29 cellular contexts compared by ENCODE assay signal in genomic region chrX:118660085-118660484, GRCh38.
DNase-seq lines count a peak whose midpoint lies in the region; ATAC-seq, FAIRE-seq and TF ChIP-seq lines count a peak whose summit lies in the region.
"Had no signal": no experiment of that assay in that cellular context is flagged by ENCODE, and none has a peak within 500 bp of the region (broad histone marks: within the 10 kb centered on the region; RNA-seq: fewer than 3 reads in every experiment).

No MANE protein-coding gene starts in this region.

- H3K4me3 Mint-ChIP-seq in CD8-positive, alpha-beta memory T cell = no peak overlapping the region
- H3K4me3 Mint-ChIP-seq: CD8-positive, alpha-beta T cell had no signal

- H3K18ac ChIP-seq in mesenchymal stem cell (ENCODE audit: low read depth in 1 of 2, low read length in 2 of 2) = no peak overlapping the region

- peaks cover 0 to 70% (median 11%) of the 10 kb centered on the region in 3 donors for H3K36me3 Mint-ChIP-seq in CD8-positive, alpha-beta memory T cell

- no peak overlapping the region for H2BK5ac ChIP-seq in mesenchymal stem cell (ENCODE audit: low read depth, low read length, poor library complexity, severe bottlenecking)

- CTCF ChIA-PET in A549 (lab: Yijun Ruan, JAX) = interaction anchor here (0.6 kb wide), 1 partner anchor 150 kb away, joined by 3 read pairs; no protein-coding TSS in a partner anchor
- CTCF ChIA-PET in HEK293 (lab: Yijun Ruan, JAX) = interaction anchor here (0.6 to 1.2 kb wide), 2 partner anchors 58 to 188 kb away, joined by 3 read pairs; no protein-coding TSS in a partner anchor
- CTCF ChIA-PET in K562 (lab: Yijun Ruan, JAX; ENCODE audit: low intra/inter-chr PET ratio) = no interaction called here
- CTCF ChIA-PET in CD8-positive, alpha-beta memory T cell (lab: Charles Lee) = no interaction called here

- no peak overlapping the region for H2BK120ac ChIP-seq in mesenchymal stem cell (ENCODE audit: low read depth, low read length)

- H3K27ac ChIP-seq in A549 (no peak overlapping the region), HEK293 (ENCODE audit: extremely low read depth, low read depth, low read length) (no peak overlapping the region), K562 (ENCODE audit: extremely low read depth, low read depth, low read length) (no peak overlapping the region), mesenchymal stem cell (ENCODE audit: low read length, poor library complexity, severe bottlenecking) (no peak overlapping the region)
- no peak overlapping the region for H3K27ac ChIP-seq in CD8-positive, alpha-beta memory T cell (ENCODE audit: low read depth, low read length)
- H3K27ac ChIP-seq: BLaER1 treated with 17β-estradiol and CSF1 and Interleukin-3, amounts not matched to agents 10 nM and 100 nM; RWPE1; SK-N-MC had no signal

- POLR2A ChIA-PET in A549 (lab: Yijun Ruan, JAX) = no interaction called here
- POLR2A ChIA-PET in HEK293 (lab: Yijun Ruan, JAX) = no interaction called here
- POLR2A ChIA-PET in K562 (lab: Yijun Ruan, JAX) = interaction anchor here (1.3 kb wide), 1 partner anchor 13 kb away, joined by 5 read pairs; no protein-coding TSS in a partner anchor
- POLR2A ChIA-PET in CD8-positive, alpha-beta memory T cell (lab: Charles Lee) = no interaction called here

- H3K4ac ChIP-seq in mesenchymal stem cell (ENCODE audit: low read depth in 1 of 2, low read length in 2 of 2) = no peak overlapping the region

- TF ChIP-seq POLR2A in A549 (IDR thresholded peaks at IDR 0.05; ENCODE audit: low read length) (no peak), K562 (conservative IDR thresholded peaks at IDR 0.05) (no peak)

- DNase-seq in A549 (ENCODE audit: low read depth in 1 of 2, low spot score in 1 of 2) = no peak
- DNase-seq in K562 (ENCODE audit: extremely low read depth in 1 of 4, low spot score in 3 of 4) = no peak
- DNase-seq in mesenchymal stem cell = peak; percentile 56
- DNase-seq in hepatic stellate cell (ENCODE audit: low spot score) = no peak
- DNase-seq in CD1c-positive myeloid dendritic cell (ENCODE audit: extremely low spot score) = no peak
- DNase-seq in CD8-positive, alpha-beta memory T cell = no peak
- DNase-seq: Calu3; CD8-positive, alpha-beta T cell; DMS79 treated with DMSO at 0.1 percent for 48 hours; GF-D8; KBM-7; MV-4-11; NCI-H1105; NCI-H1436 treated with DMSO at 0.1 percent for 48 hours; NCI-H187 treated with DMSO at 0.1 percent for 48 hours; NCI-H2171 treated with DMSO at 0.1 percent for 48 hours; NCI-H345; NCI-H510A treated with DMSO at 0.1 percent for 48 hours; NCI-H748 treated with DMSO at 0.1 percent for 48 hours; NK-92 treated with Interleukin-12 subunit alpha and Interleukin-12 subunit beta, amount 100 ng/mL, for 24 hours; SHP77 treated with DMSO at 0.1 percent for 48 hours had no signal

- 90% methylated on average over 2 of the region's 2 CpGs for WGBS in A549 (ENCODE audit: missing lambda C conversion rate)
- WGBS in K562 (ENCODE audit: insufficient coverage, low coverage, missing lambda C conversion rate) = 74% methylated on average over 2 of the region's 2 CpGs
- WGBS in mesenchymal stem cell = no CpG with 5 or more reads among the region's 2 CpGs

- H3K4me2 ChIP-seq in A549 (no peak overlapping the region), K562 (ENCODE audit: insufficient read depth, low read length) (no peak overlapping the region), mesenchymal stem cell (ENCODE audit: low read length, poor library complexity, severe bottlenecking) (no peak overlapping the region)

- H3K4me1 ChIP-seq in A549 (peaks cover 24% of the 10 kb centered on the region; the same call in 2 of the 3 replicates), HEK293 (ENCODE audit: control insufficient read depth, insufficient read depth, low read length) (0 out of 2 replicates have a peak, but pooled peaks cover 3% of the 10 kb centered on the region), K562 (replicated peaks in 1 of 2; ENCODE audit: control insufficient read depth in 2 of 2, insufficient read depth in 2 of 2, low read length in 2 of 2) (no peaks in the 10 kb centered on the region), mesenchymal stem cell (ENCODE audit: control insufficient read depth, insufficient read depth, low read depth, low read length) (no peaks in the 10 kb centered on the region)
- no peaks in the 10 kb centered on the region for H3K4me1 ChIP-seq in CD8-positive, alpha-beta memory T cell (ENCODE audit: insufficient read depth, low read length)

- H2BK15ac ChIP-seq in mesenchymal stem cell (ENCODE audit: low read depth, poor library complexity, severe bottlenecking) = no peak overlapping the region

- in situ Hi-C loops in K562 (cut with MboI) = no loop called here

- H3K9ac ChIP-seq in K562 (ENCODE audit: insufficient read depth in 1 of 2, low read depth in 2 of 2, low read length in 2 of 2) (no peak overlapping the region), mesenchymal stem cell (ENCODE audit: low read length) (no peak overlapping the region)
- H3K9ac ChIP-seq: BLaER1 treated with 17β-estradiol and CSF1 and Interleukin-3, amounts not matched to agents 10 nM and 100 nM had no signal

- H3K9me3 ChIP-seq in A549 (no peaks in the 10 kb centered on the region), HEK293 (ENCODE audit: control insufficient read depth, insufficient read depth, low read depth, low read length) (no peaks in the 10 kb centered on the region), K562 (replicated peaks; ENCODE audit: control insufficient read depth, insufficient read depth, low read depth, low read length) (no peaks in the 10 kb centered on the region), mesenchymal stem cell (ENCODE audit: control insufficient read depth, low read length) (no peaks in the 10 kb centered on the region)
- no peaks in the 10 kb centered on the region for H3K9me3 ChIP-seq in CD8-positive, alpha-beta memory T cell (ENCODE audit: low read length)

- no peaks in the 10 kb centered on the region for H3K4me1 Mint-ChIP-seq in CD8-positive, alpha-beta memory T cell

- no peaks in the 10 kb centered on the region for H3K27me3 Mint-ChIP-seq in CD8-positive, alpha-beta memory T cell

- TF ChIP-seq RAD21 in A549 (conservative IDR thresholded peaks at IDR 0.05 in 1 of 2, IDR thresholded peaks at IDR 0.05 in 1 of 2) (no peak), K562 (CRISPR knock-in tag; conservative IDR thresholded peaks at IDR 0.05 in 1 of 2, IDR thresholded peaks at IDR 0.05 in 1 of 2) (no peak)

- no peaks in the 10 kb centered on the region for H4K20me1 ChIP-seq in K562 (replicated peaks; ENCODE audit: control insufficient read depth, insufficient read depth, low read length)
- H4K20me1 ChIP-seq: BLaER1 treated with 17β-estradiol and CSF1 and Interleukin-3, amounts not matched to agents 10 nM and 100 nM had no signal

- no peaks in the 10 kb centered on the region for H3K79me1 ChIP-seq in mesenchymal stem cell (replicated peaks; ENCODE audit: low read length, poor library complexity, severe bottlenecking)

- H3K36me3 ChIP-seq in HEK293 (ENCODE audit: control insufficient read depth in 2 of 2, insufficient read depth in 1 of 2, low read length in 2 of 2) (peaks cover 0 to 3% of the 10 kb centered on the region in 2 experiments; a peak in 2 of 3 replicates), K562 (ENCODE audit: control insufficient read depth, insufficient read depth, low read length) (peaks cover 78% of the 10 kb centered on the region), mesenchymal stem cell (ENCODE audit: control insufficient read depth in 1 of 2, insufficient read depth in 2 of 2, low read depth in 1 of 2, low read length in 2 of 2) (peaks cover 0 to 37% of the 10 kb centered on the region in 2 experiments)
- H3K36me3 ChIP-seq in CD8-positive, alpha-beta memory T cell (ENCODE audit: insufficient read depth, low read length) = peaks cover 17% of the 10 kb centered on the region

- TF ChIP-seq EP300 in A549 (IDR thresholded peaks at IDR 0.05) = no peak
- no peak for TF ChIP-seq EP300 in K562 (IDR thresholded peaks at IDR 0.05; ENCODE audit: low read length)

- H2BK12ac ChIP-seq in mesenchymal stem cell (ENCODE audit: low read length in 2 of 2) = no peak overlapping the region

- BruUV-seq in K562 (replicated peaks; lab: Mats Ljungman, UMichigan) = no TSS peak

- peak overlapping the region in 1 of 8 donors; percentile 26 for H3K27ac Mint-ChIP-seq in CD8-positive, alpha-beta memory T cell

- TF ChIP-seq CTCF in A549 (IDR thresholded peaks at IDR 0.05) (no peak), HEK293 (tag by site-specific recombination; IDR thresholded peaks at IDR 0.05) (no peak), K562 (IDR thresholded peaks at IDR 0.05 in 2 of 3, conservative IDR thresholded peaks at IDR 0.05 in 1 of 3; ENCODE audit: insufficient read depth in 2 of 3, low read depth in 1 of 3, low read length in 3 of 3) (no peak)

- H3K27me3 ChIP-seq in K562 (ENCODE audit: control insufficient read depth in 2 of 2, insufficient read depth in 2 of 2, low read length in 2 of 2) = no peaks in the 10 kb centered on the region
- H3K27me3 ChIP-seq in mesenchymal stem cell (ENCODE audit: control insufficient read depth in 1 of 2, insufficient read depth in 1 of 2, low read length in 2 of 2) = no peaks in the 10 kb centered on the region
- H3K27me3 ChIP-seq in CD8-positive, alpha-beta memory T cell (ENCODE audit: insufficient read depth, low read length, poor library complexity, severe bottlenecking) = no peaks in the 10 kb centered on the region
- H3K27me3 ChIP-seq: BLaER1 treated with 17β-estradiol and CSF1 and Interleukin-3, amounts not matched to agents 10 nM and 100 nM had no signal

- H4K91ac ChIP-seq in mesenchymal stem cell (ENCODE audit: low read length) = no peak overlapping the region

- no peak overlapping the region for H2AK5ac ChIP-seq in mesenchymal stem cell (ENCODE audit: low read length, severe bottlenecking)

- H3K79me2 ChIP-seq in K562 (ENCODE audit: control insufficient read depth, insufficient read depth, low read length) = no peaks in the 10 kb centered on the region

- H4K8ac ChIP-seq in mesenchymal stem cell (ENCODE audit: low read length) = no peak overlapping the region

- H3K9me3 Mint-ChIP-seq in CD8-positive, alpha-beta memory T cell = no peaks in the 10 kb centered on the region
- H3K9me3 Mint-ChIP-seq: CD8-positive, alpha-beta T cell had no signal

- intact Hi-C loops in K562 (cut with micrococcal nuclease) = no loop called here

- H3K4me3 ChIP-seq in A549 = no peak overlapping the region
- no peak overlapping the region for H3K4me3 ChIP-seq in HEK293 (ENCODE audit: low read depth, low read length)
- no peak overlapping the region for H3K4me3 ChIP-seq in K562
- no peak overlapping the region for H3K4me3 ChIP-seq in mesenchymal stem cell (ENCODE audit: insufficient read depth in 1 of 2, low read depth in 1 of 2, low read length in 2 of 2)
- no peak overlapping the region for H3K4me3 ChIP-seq in CD8-positive, alpha-beta memory T cell (ENCODE audit: low read length)
- H3K4me3 ChIP-seq: BLaER1 treated with 17β-estradiol and CSF1 and Interleukin-3, amounts not matched to agents 10 nM and 100 nM; SK-N-MC had no signal

- H2AFZ ChIP-seq in K562 (ENCODE audit: low read depth, low read length) = no peak overlapping the region
- no peak overlapping the region for H2AFZ ChIP-seq in mesenchymal stem cell (ENCODE audit: low read depth, low read length)

- H3K9me1 ChIP-seq in K562 (ENCODE audit: control insufficient read depth, insufficient read depth, low read length) = no peaks in the 10 kb centered on the region

- ATAC-seq in A549 (no peak), K562 (no peak), GM18498 (IDR thresholded peaks at IDR 0.05; ENCODE audit: unreplicated experiment) (no peak)
- ATAC-seq: CD8-positive, alpha-beta T cell; HCT116 had no signal

- no peak overlapping the region for H3K14ac ChIP-seq in mesenchymal stem cell (ENCODE audit: low read length in 2 of 2)

- FAIRE-seq in A549 (lab: Jason Lieb, UNC) (peak; percentile 95), K562 (lab: Jason Lieb, UNC) (no peak)
- FAIRE-seq: GM12892, GM18507 had no signal

- H3K23ac ChIP-seq in mesenchymal stem cell (ENCODE audit: low read length in 2 of 2) = no peak overlapping the region

Comparison
In these comparisons a context has a peak if more than half of its experiments do, and no peak if none do; other contexts are left out.
1. CTCF ChIA-PET loops: an anchor here in A549 (0.6 kb wide) and HEK293 (0.6 to 1.2 kb wide); none called in K562 and CD8-positive, alpha-beta memory T cell.